In genomic region chr1:162283657-162284056, GRCh38 we compare ENCODE assay signal across 28 cellular contexts.
DNase-seq lines count a peak whose midpoint lies in the region; ATAC-seq and TF ChIP-seq lines count a peak whose summit lies in the region.
"Had no signal": no experiment of that assay in that cellular context is flagged by ENCODE, and none has a peak within 500 bp of the region (broad histone marks: within the 10 kb centered on the region; RNA-seq: fewer than 3 reads in every experiment).

No MANE protein-coding gene starts in this region.

- no peak overlapping the region for H3K4me3 Mint-ChIP-seq in activated CD4-positive, alpha-beta T cell treated with anti-CD3 and anti-CD28 coated beads, Interleukin-2, amount 10 ng/mL, durations not matched to agents 24 days and 14 days
- H3K4me3 Mint-ChIP-seq in endodermal cell: no peak overlapping the region
- H3K4me3 Mint-ChIP-seq: activated CD8-positive, alpha-beta T cell treated with anti-CD3 and anti-CD28 coated beads, Interleukin-2, amount 10 ng/mL, durations not matched to agents 7 days and 5 days; activated naive CD8-positive, alpha-beta T cell treated with anti-CD3 and anti-CD28 coated beads for 36 hours; CD8-positive, alpha-beta T cell; central memory CD8-positive, alpha-beta T cell had no signal

- no peak overlapping the region for H3K9ac ChIP-seq in mammary epithelial cell (ENCODE audit: insufficient read depth, low read length)
- no peak overlapping the region for H3K9ac ChIP-seq in endodermal cell (ENCODE audit: extremely low read depth, low read length, poor library complexity, severe bottlenecking)

- H3K36me3 Mint-ChIP-seq in activated CD4-positive, alpha-beta T cell treated with anti-CD3 and anti-CD28 coated beads, Interleukin-2, amount 10 ng/mL, durations not matched to agents 24 days and 14 days (ENCODE audit: low read depth): no peaks in the 10 kb centered on the region
- no peaks in the 10 kb centered on the region for H3K36me3 Mint-ChIP-seq in endodermal cell (ENCODE audit: low read depth)
- H3K36me3 Mint-ChIP-seq: activated naive CD8-positive, alpha-beta T cell treated with anti-CD3 and anti-CD28 coated beads for 36 hours; CD8-positive, alpha-beta T cell had no signal

- no peak for TF ChIP-seq EP300 in stomach (IDR thresholded peaks at IDR 0.05)

- peak; percentile 66 for ATAC-seq in left ventricle myocardium superior
- ATAC-seq: activated CD8-positive, alpha-beta T cell treated with anti-CD3 and anti-CD28 coated beads, Interleukin-2, amount 10 ng/mL, durations not matched to agents 7 days and 5 days; CD8-positive, alpha-beta T cell; psoas muscle; stimulated activated naive CD8-positive, alpha-beta T cell treated with anti-CD3 and anti-CD28 coated beads, Interleukin-15, Interleukin-2, amounts not matched to agents 100 U/mL and 50 U/mL, for 24 hours had no signal

- no peaks in the 10 kb centered on the region for H3K9me3 Mint-ChIP-seq in activated CD4-positive, alpha-beta T cell treated with anti-CD3 and anti-CD28 coated beads, Interleukin-2, amount 10 ng/mL, durations not matched to agents 24 days and 14 days
- no peaks in the 10 kb centered on the region for H3K9me3 Mint-ChIP-seq in endodermal cell
- H3K9me3 Mint-ChIP-seq: activated naive CD8-positive, alpha-beta T cell treated with anti-CD3 and anti-CD28 coated beads for 36 hours; CD8-positive, alpha-beta T cell; central memory CD8-positive, alpha-beta T cell had no signal

- H2AFZ ChIP-seq in mammary epithelial cell (ENCODE audit: low read depth, low read length): no peak overlapping the region

- H3K4me1 ChIP-seq in breast epithelium: peaks cover 0 to 26% of the 10 kb centered on the region in 2 donors
- H3K4me1 ChIP-seq in mammary epithelial cell (ENCODE audit: insufficient read depth, low read length): peaks cover 13% of the 10 kb centered on the region
- H3K4me1 ChIP-seq in ascending aorta: peaks cover 9 to 22% of the 10 kb centered on the region in 2 donors
- peaks cover 18 to 42% (median 31%) of the 10 kb centered on the region in 4 donors for H3K4me1 ChIP-seq in stomach
- H3K4me1 ChIP-seq in esophagus squamous epithelium: peaks cover 0 to 27% (median 0%) of the 10 kb centered on the region in 3 donors
- H3K4me1 ChIP-seq in endodermal cell (ENCODE audit: control insufficient read depth, insufficient read depth, low read length): no peaks in the 10 kb centered on the region

- no peaks in the 10 kb centered on the region for H4K20me1 ChIP-seq in mammary epithelial cell (ENCODE audit: insufficient read depth, low read length)

- WGBS in mammary epithelial cell (ENCODE audit: low coverage, missing lambda C conversion rate): 8% methylated on average over 2 of the region's 2 CpGs
- 25 to 50% (median 40%) methylated on average over 2 of the region's 2 CpGs for WGBS in stomach, 5 donors
- 35% methylated on average over 2 of the region's 2 CpGs; no CpG with 5 or more reads in 1 of the 2 donors for WGBS in esophagus squamous epithelium, 2 donors
- WGBS in endodermal cell (ENCODE audit: insufficient coverage in 1 of 2, insufficient read length in 1 of 2), 2 experiments: 86 to 90% methylated on average over 2 of the region's 2 CpGs

- peaks cover 24% of the 10 kb centered on the region for H3K27me3 Mint-ChIP-seq in activated CD4-positive, alpha-beta T cell treated with anti-CD3 and anti-CD28 coated beads, Interleukin-2, amount 10 ng/mL, durations not matched to agents 24 days and 14 days
- H3K27me3 Mint-ChIP-seq in endodermal cell (ENCODE audit: insufficient read depth): no peaks in the 10 kb centered on the region

- CTCF ChIA-PET in mammary epithelial cell (lab: Charles Lee; ENCODE audit: low non-redundant PET): no interaction called here

- intact Hi-C loops in breast epithelium (cut with DNase I; ENCODE audit: low total_unique reads) (no loop called here), mammary epithelial cell (cut with micrococcal nuclease) (loop anchor here (10.0 kb wide), 1 partner anchor 519 kb away; the partner anchor contains the start of gene ATF6), ascending aorta (cut with DNase I) (no loop called here), left ventricle myocardium superior (cut with micrococcal nuclease) (no loop called here), stomach (cut with DNase I; ENCODE audit: low total_unique reads) (no loop called here), esophagus squamous epithelium (cut with DNase I) (no loop called here)
- intact Hi-C loops in activated CD4-positive, alpha-beta T cell treated with anti-CD3 and anti-CD28 coated beads, Interleukin-2, amount 10 ng/mL, durations not matched to agents 24 days and 14 days (cut with micrococcal nuclease): no loop called here

- no TSS peak for BruUV-seq in mammary epithelial cell (replicated peaks; lab: Mats Ljungman, UMichigan)

- H3K79me2 ChIP-seq in mammary epithelial cell (ENCODE audit: insufficient read depth, low read length): no peaks in the 10 kb centered on the region

- no peaks in the 10 kb centered on the region for H3K9me3 ChIP-seq in breast epithelium
- no peaks in the 10 kb centered on the region for H3K9me3 ChIP-seq in mammary epithelial cell (replicated peaks; ENCODE audit: insufficient read depth, low read length)
- no peaks in the 10 kb centered on the region for H3K9me3 ChIP-seq in ascending aorta
- H3K9me3 ChIP-seq in stomach: no peaks in the 10 kb centered on the region
- H3K9me3 ChIP-seq in esophagus squamous epithelium: no peaks in the 10 kb centered on the region
- H3K9me3 ChIP-seq in endodermal cell (ENCODE audit: control insufficient read depth, low read length): no peaks in the 10 kb centered on the region
- H3K9me3 ChIP-seq: neutrophil, psoas muscle, thoracic aorta had no signal

- TF ChIP-seq POLR2A in breast epithelium (IDR thresholded peaks at IDR 0.05) (no peak), stomach (IDR thresholded peaks at IDR 0.05) (no peak), esophagus squamous epithelium (IDR thresholded peaks at IDR 0.05) (no peak)

- dilution Hi-C loops in mammary epithelial cell (cut with HindIII; ENCODE audit: low sequenced_read_pairs): no loop called here

- H3K27me3 ChIP-seq in breast epithelium: no peaks in the 10 kb centered on the region
- H3K27me3 ChIP-seq in mammary epithelial cell (ENCODE audit: insufficient read depth, low read length): no peaks in the 10 kb centered on the region
- no peaks in the 10 kb centered on the region for H3K27me3 ChIP-seq in ascending aorta
- H3K27me3 ChIP-seq in stomach: no peaks in the 10 kb centered on the region
- H3K27me3 ChIP-seq in esophagus squamous epithelium: no peaks in the 10 kb centered on the region
- H3K27me3 ChIP-seq in endodermal cell (ENCODE audit: control insufficient read depth, insufficient read depth, low read length, poor library complexity, severe bottlenecking): no peaks in the 10 kb centered on the region
- H3K27me3 ChIP-seq: neutrophil had no signal

- in situ Hi-C loops in mammary epithelial cell (cut with MboI; ENCODE audit: low sequenced_read_pairs in 2 of 2): no loop called here

- TF ChIP-seq CTCF in breast epithelium (IDR thresholded peaks at IDR 0.05): no peak
- no peak for TF ChIP-seq CTCF in mammary epithelial cell (conservative IDR thresholded peaks at IDR 0.05 in 1 of 2, IDR thresholded peaks at IDR 0.05 in 1 of 2; ENCODE audit: extremely low read depth in 1 of 2, insufficient read depth in 1 of 2, low read depth in 1 of 2, low read length in 2 of 2)
- TF ChIP-seq CTCF in ascending aorta (IDR thresholded peaks at IDR 0.05): no peak
- no peak for TF ChIP-seq CTCF in stomach (IDR thresholded peaks at IDR 0.05)
- TF ChIP-seq CTCF in esophagus squamous epithelium (IDR thresholded peaks at IDR 0.05): no peak
- TF ChIP-seq CTCF in endodermal cell (conservative IDR thresholded peaks at IDR 0.05): no peak

- H3K4me1 Mint-ChIP-seq in activated CD4-positive, alpha-beta T cell treated with anti-CD3 and anti-CD28 coated beads, Interleukin-2, amount 10 ng/mL, durations not matched to agents 24 days and 14 days: no peaks in the 10 kb centered on the region
- peaks cover 2% of the 10 kb centered on the region for H3K4me1 Mint-ChIP-seq in endodermal cell
- H3K4me1 Mint-ChIP-seq: activated naive CD8-positive, alpha-beta T cell treated with anti-CD3 and anti-CD28 coated beads for 36 hours; central memory CD8-positive, alpha-beta T cell had no signal

- DNase-seq in breast epithelium (ENCODE audit: low spot score in 2 of 2) (peak in 1 of 2 donors; percentile 28), mammary epithelial cell (no peak), ascending aorta (ENCODE audit: low spot score in 2 of 2) (no peak), left ventricle myocardium superior (peak; percentile 69), stomach (peak; percentile 67), esophagus squamous epithelium (lab: John Stamatoyannopoulos, UW) (no peak), endodermal cell (no peak)
- DNase-seq in activated CD4-positive, alpha-beta T cell treated with anti-CD3 and anti-CD28 coated beads, Interleukin-2, amount 10 ng/mL, durations not matched to agents 24 days and 14 days: no peak
- DNase-seq: activated CD4-positive, CD25-positive, alpha-beta regulatory T cell treated with anti-CD3 and anti-CD28 coated beads, Interleukin-2, amount 50 U/mL, for 72 hours; activated CD8-positive, alpha-beta T cell treated with anti-CD3 and anti-CD28 coated beads, Interleukin-2, amount 10 ng/mL, durations not matched to agents 7 days and 5 days; activated effector memory CD4-positive, alpha-beta T cell treated with Interleukin-2 at 50 U/mL for 16 hours; activated naive CD8-positive, alpha-beta T cell treated with anti-CD3 and anti-CD28 coated beads for 36 hours; CD8-positive, alpha-beta T cell; DMS53; GDM1; H7; mesenchymal stem cell; NCI-H1092 treated with DMSO at 0.1 percent for 48 hours; NCI-H187; NCI-H2227 treated with DMSO at 0.1 percent for 48 hours; NCI-H748 treated with DMSO at 0.1 percent for 48 hours; psoas muscle; RPMI8226; stimulated activated naive CD8-positive, alpha-beta T cell treated with anti-CD3 and anti-CD28 coated beads, Interleukin-15, Interleukin-2, amounts not matched to agents 100 U/mL and 50 U/mL, for 24 hours had no signal

- no peak overlapping the region for H3K27ac Mint-ChIP-seq in activated CD4-positive, alpha-beta T cell treated with anti-CD3 and anti-CD28 coated beads, Interleukin-2, amount 10 ng/mL, durations not matched to agents 24 days and 14 days
- no peak overlapping the region for H3K27ac Mint-ChIP-seq in endodermal cell
- H3K27ac Mint-ChIP-seq: activated CD8-positive, alpha-beta T cell treated with anti-CD3 and anti-CD28 coated beads, Interleukin-2, amount 10 ng/mL, durations not matched to agents 7 days and 5 days; activated naive CD8-positive, alpha-beta T cell treated with anti-CD3 and anti-CD28 coated beads for 36 hours; CD8-positive, alpha-beta T cell had no signal

- H3K36me3 ChIP-seq in breast epithelium (no peaks in the 10 kb centered on the region), mammary epithelial cell (ENCODE audit: insufficient read depth, low read length) (no peaks in the 10 kb centered on the region), ascending aorta (no peaks in the 10 kb centered on the region), stomach (no peaks in the 10 kb centered on the region), esophagus squamous epithelium (no peaks in the 10 kb centered on the region), endodermal cell (ENCODE audit: control insufficient read depth, insufficient read depth, low read length) (no peaks in the 10 kb centered on the region)
- H3K36me3 ChIP-seq: thoracic aorta had no signal

- no peak overlapping the region for H3K4me2 ChIP-seq in mammary epithelial cell (ENCODE audit: insufficient read depth, low read depth, low read length)

- H3K4me3 ChIP-seq in breast epithelium (no peak overlapping the region), mammary epithelial cell (replicated peaks in 1 of 3; ENCODE audit: insufficient read depth in 1 of 3, low read depth in 2 of 3, low read length in 3 of 3) (no peak overlapping the region), ascending aorta (no peak overlapping the region), stomach (no peak overlapping the region), esophagus squamous epithelium (no peak overlapping the region), endodermal cell (ENCODE audit: low read length) (no peak overlapping the region)
- H3K4me3 ChIP-seq: psoas muscle, SK-N-MC, thoracic aorta had no signal

- H3K27ac ChIP-seq in breast epithelium: peak overlapping the region; percentile 10 to 30
- H3K27ac ChIP-seq in mammary epithelial cell (ENCODE audit: insufficient read depth, low read depth, low read length): no peak overlapping the region
- peak overlapping the region; percentile 25 to 50 for H3K27ac ChIP-seq in ascending aorta
- H3K27ac ChIP-seq in stomach: peak overlapping the region; percentile 67 to 85 (median 84)
- no peak overlapping the region for H3K27ac ChIP-seq in esophagus squamous epithelium
- no peak overlapping the region for H3K27ac ChIP-seq in endodermal cell (ENCODE audit: low read depth, low read length)
- H3K27ac ChIP-seq: neutrophil, psoas muscle, SK-N-MC had no signal

Comparison
In these comparisons a context has a peak if more than half of its experiments do, and no peak if none do; other contexts are left out.
1. H3K27ac ChIP-seq: peak in breast epithelium (2 of 2), ascending aorta (2 of 2) and stomach (5 of 5); none in mammary epithelial cell (single experiment), esophagus squamous epithelium (0 of 4) and endodermal cell (single experiment).
2. DNase-seq: peak in left ventricle myocardium superior (single experiment) and stomach (single experiment); none in mammary epithelial cell (single experiment), ascending aorta (0 of 2), esophagus squamous epithelium (single experiment), activated CD4-positive, alpha-beta T cell treated with anti-CD3 and anti-CD28 coated beads, Interleukin-2, amount 10 ng/mL, durations not matched to agents 24 days and 14 days (single experiment) and endodermal cell (single experiment).